ENCODE assay signal across 9 cellular contexts in the genomic region with DNA sequence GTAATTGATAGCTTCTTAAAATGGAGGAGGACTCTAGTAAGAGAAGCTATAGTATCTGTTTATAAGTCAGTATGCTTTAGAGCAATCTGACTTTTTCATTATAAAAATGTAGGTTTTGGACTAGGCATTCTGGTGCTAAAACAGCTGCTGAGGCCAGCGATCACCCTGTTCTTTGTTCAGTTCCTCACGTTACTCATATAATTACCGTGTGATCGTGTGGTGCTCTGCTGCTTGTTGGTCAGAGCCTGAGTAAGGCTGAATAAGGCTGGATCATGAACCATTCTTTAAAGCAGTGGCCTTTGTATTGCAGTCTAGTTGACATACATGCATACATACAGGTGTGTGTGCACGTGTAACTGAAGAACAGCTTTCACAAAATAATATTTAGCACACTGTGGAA. TPM values are rescaled to one million over a fixed set of nuclear protein-coding genes. Genes with fewer than 3 reads are reported as not detected.
DNase-seq lines count a peak whose midpoint lies in the region; ATAC-seq, FAIRE-seq and TF ChIP-seq lines count a peak whose summit lies in the region.
"Had no signal": no experiment of that assay in that cellular context is flagged by ENCODE, and none has a peak within 500 bp of the region (broad histone marks: within the 10 kb centered on the region; RNA-seq: fewer than 3 reads in every experiment).

No MANE protein-coding gene starts in this region.

- H3K27ac Mint-ChIP-seq in CD4-positive, CD25-positive, alpha-beta regulatory T cell: peak overlapping the region in 2 of 3 donors; percentile 38 to 86
- H3K27ac Mint-ChIP-seq in mesothelial cell of epicardium: peak overlapping the region; percentile 51

- peak overlapping the region; percentile 42 for H3K27ac ChIP-seq in CD4-positive, CD25-positive, alpha-beta regulatory T cell (ENCODE audit: insufficient read depth, low read length, poor library complexity, severe bottlenecking)

- H3K9ac ChIP-seq in adipocyte (ENCODE audit: low read length): no peak overlapping the region

- H3K27me3 Mint-ChIP-seq in CD4-positive, CD25-positive, alpha-beta regulatory T cell: no peaks in the 10 kb centered on the region
- H3K27me3 Mint-ChIP-seq in mesothelial cell of epicardium (ENCODE audit: low read depth): no peaks in the 10 kb centered on the region

- no peak for TF ChIP-seq POLR2A in GM12891 (IDR thresholded peaks at IDR 0.05; ENCODE audit: low read depth, low read length)

- H3K27me3 ChIP-seq in CD4-positive, CD25-positive, alpha-beta regulatory T cell (ENCODE audit: control insufficient read depth, insufficient read depth, low read length): no peaks in the 10 kb centered on the region
- H3K27me3 ChIP-seq in adipocyte (replicated peaks; ENCODE audit: control insufficient read depth, insufficient read depth, low read length): no peaks in the 10 kb centered on the region

- peak overlapping the region; percentile 59 to 79 (median 74) for H3K4me3 Mint-ChIP-seq in CD4-positive, CD25-positive, alpha-beta regulatory T cell
- H3K4me3 Mint-ChIP-seq in mesothelial cell of epicardium: no peak overlapping the region

- H3K4me1 Mint-ChIP-seq in CD4-positive, CD25-positive, alpha-beta regulatory T cell: peaks cover 56 to 95% (median 74%) of the 10 kb centered on the region in 4 donors
- H3K4me1 Mint-ChIP-seq in mesothelial cell of epicardium: peaks cover 42% of the 10 kb centered on the region

- H3K4me1 ChIP-seq in CD4-positive, CD25-positive, alpha-beta regulatory T cell (ENCODE audit: control insufficient read depth, insufficient read depth, low read length, poor library complexity, severe bottlenecking): peaks cover 70% of the 10 kb centered on the region
- H3K4me1 ChIP-seq in adipocyte (ENCODE audit: control insufficient read depth, insufficient read depth, low read length): peaks cover 26% of the 10 kb centered on the region

- no peak for TF ChIP-seq CTCF in mesothelial cell of epicardium (IDR thresholded peaks at IDR 0.05; ENCODE audit: unreplicated experiment)

- H3K9me3 Mint-ChIP-seq in CD4-positive, CD25-positive, alpha-beta regulatory T cell: peaks cover 0 to 2% (median 0%) of the 10 kb centered on the region in 7 donors
- H3K9me3 Mint-ChIP-seq in mesothelial cell of epicardium: no peaks in the 10 kb centered on the region

- no peak for ATAC-seq in CD4-positive, CD25-positive, alpha-beta regulatory T cell (ENCODE audit: low read depth in 2 of 2)
- no peak for ATAC-seq in GM19351 (IDR thresholded peaks at IDR 0.05; ENCODE audit: unreplicated experiment)

- H3K4me3 ChIP-seq in CD4-positive, CD25-positive, alpha-beta regulatory T cell (ENCODE audit: low read depth, low read length): peak overlapping the region; percentile 65
- H3K4me3 ChIP-seq in adipocyte (ENCODE audit: low read length): no peak overlapping the region

- H3K9me3 ChIP-seq in CD4-positive, CD25-positive, alpha-beta regulatory T cell (ENCODE audit: control insufficient read depth in 2 of 2, low read length in 2 of 2): no peaks in the 10 kb centered on the region
- H3K9me3 ChIP-seq in adipocyte (ENCODE audit: control insufficient read depth, low read length): no peaks in the 10 kb centered on the region

- H3K36me3 ChIP-seq in CD4-positive, CD25-positive, alpha-beta regulatory T cell (ENCODE audit: control insufficient read depth, insufficient read depth, low read length): peaks cover 62% of the 10 kb centered on the region
- H3K36me3 ChIP-seq in adipocyte (ENCODE audit: control insufficient read depth, insufficient read depth, low read length, severe bottlenecking): peaks cover 52% of the 10 kb centered on the region

- DNase-seq in CD4-positive, CD25-positive, alpha-beta regulatory T cell: no peak
- no peak for DNase-seq in GM12891 (ENCODE audit: insufficient read length, low spot score)
- DNase-seq in adipocyte (ENCODE audit: low read depth): peak; percentile 50
- DNase-seq in mesothelial cell of epicardium (ENCODE audit: low spot score in 2 of 2, unreplicated experiment in 2 of 2): no peak
- DNase-seq in epidermal melanocyte (ENCODE audit: insufficient read length, low spot score): no peak
- no peak for DNase-seq in GM03348 (ENCODE audit: low spot score)
- DNase-seq: EL had no signal

- FAIRE-seq in GM12891 (lab: Jason Lieb, UNC): peak; percentile 88
- FAIRE-seq: HTR-8/SVneo had no signal

- peaks cover 51% of the 10 kb centered on the region for H3K36me3 Mint-ChIP-seq in CD4-positive, CD25-positive, alpha-beta regulatory T cell
- peaks cover 23% of the 10 kb centered on the region for H3K36me3 Mint-ChIP-seq in mesothelial cell of epicardium

TF ChIP-seq in GM12891, 5 proteins besides CTCF, POLR2A, EP300 and RAD21:
- TF ChIP-seq POLR2AphosphoS5 (IDR thresholded peaks at IDR 0.05; ENCODE audit: low read depth, low read length) (no peak), SPI1 (IDR thresholded peaks at IDR 0.05; ENCODE audit: low read depth, low read length) (peak; percentile 60)

RNA-seq across cellular contexts. Expression of gene CDC42, which starts 25.2 kb away (rescaled TPM):
- 376 TPM for total RNA-seq in CD4-positive, CD25-positive, alpha-beta regulatory T cell
- polyA plus RNA-seq in CD4-positive, CD25-positive, alpha-beta regulatory T cell: 100 to 1,000 TPM; 290 to 513 (median 434) TPM
- polyA plus RNA-seq in GM12891 (2012; ENCODE audit: low read depth, missing spikeins): 265 TPM
- total RNA-seq in mesothelial cell of epicardium: 239 to 246 TPM (median 244 TPM) in 3 replicates
